Comparison of ENCODE assay signal across 24 cellular contexts in genomic region chr6:132364249-132364648, GRCh38. TPM values are rescaled to one million over a fixed set of nuclear protein-coding genes. Genes with fewer than 3 reads are reported as not detected.
"Had no signal": no experiment of that assay in that cellular context is flagged by ENCODE, and none has a peak within 500 bp of the region (broad histone marks: within the 10 kb centered on the region; RNA-seq: fewer than 3 reads in every experiment).

No MANE protein-coding gene starts in this region.

- DNase-seq: activated CD4-positive, alpha-beta memory T cell treated with anti-CD3 and anti-CD28 coated beads, Interleukin-2, amount 10 ng/mL, durations not matched to agents 7 days and 5 days; activated CD4-positive, alpha-beta T cell treated with anti-CD3 and anti-CD28 coated beads for 48 hours; activated effector memory CD4-positive, alpha-beta T cell treated with Interleukin-2 at 50 U/mL for 16 hours; activated naive CD4-positive, alpha-beta T cell treated with anti-CD3 and anti-CD28 coated beads for 36 hours; activated naive CD8-positive, alpha-beta T cell treated with anti-CD3 and anti-CD28 coated beads, Interleukin-2, amount 10 ng/mL, durations not matched to agents 7 days and 5 days; activated T-cell treated with anti-CD3 and anti-CD28 coated beads, Interleukin-2, amount 50 U/mL, for 72 hours; body of pancreas; effector CD4-positive, alpha-beta T cell; heart right ventricle; islet precursor cell; left cardiac atrium; mesenchymal stem cell; mucosa of descending colon; posterior cingulate gyrus; right lobe of liver; stimulated activated CD4-positive, alpha-beta T cell treated with anti-CD3 and anti-CD28 coated beads, Interleukin-2, amount 100 ng/mL, for 48 hours; stimulated activated naive CD4-positive, alpha-beta T cell treated with Interleukin-2 at 50 U/mL for 16 hours; T-helper 17 cell had no signal

- H3K9me3 Mint-ChIP-seq: activated CD4-positive, alpha-beta memory T cell treated with anti-CD3 and anti-CD28 coated beads, Interleukin-2, amount 10 ng/mL, durations not matched to agents 7 days and 5 days; activated naive CD4-positive, alpha-beta T cell treated with anti-CD3 and anti-CD28 coated beads for 36 hours; activated naive CD8-positive, alpha-beta T cell treated with anti-CD3 and anti-CD28 coated beads, Interleukin-2, amount 10 ng/mL, durations not matched to agents 7 days and 5 days; activated T-cell treated with anti-CD3 and anti-CD28 coated beads, Interleukin-2, amount 50 U/mL, for 72 hours; dendritic cell treated with granulocyte-macrophage colony-stimulating factor and Interleukin-4, amounts not matched to agents 40 ng/mL and 50 ng/mL, for 4 days had no signal

- H3K27me3 ChIP-seq: body of pancreas, esophagus muscularis mucosa, heart right ventricle, right lobe of liver, vagina had no signal

- H3K4me3 Mint-ChIP-seq: activated CD4-positive, alpha-beta memory T cell treated with anti-CD3 and anti-CD28 coated beads, Interleukin-2, amount 10 ng/mL, durations not matched to agents 7 days and 5 days; activated naive CD4-positive, alpha-beta T cell treated with anti-CD3 and anti-CD28 coated beads for 36 hours; activated naive CD8-positive, alpha-beta T cell treated with anti-CD3 and anti-CD28 coated beads, Interleukin-2, amount 10 ng/mL, durations not matched to agents 7 days and 5 days; activated T-cell treated with anti-CD3 and anti-CD28 coated beads, Interleukin-2, amount 50 U/mL, for 72 hours; dendritic cell treated with granulocyte-macrophage colony-stimulating factor and Interleukin-4, amounts not matched to agents 40 ng/mL and 50 ng/mL, for 4 days; neural crest cell; T-helper 17 cell; type B pancreatic cell had no signal

- H3K36me3 Mint-ChIP-seq: activated naive CD8-positive, alpha-beta T cell treated with anti-CD3 and anti-CD28 coated beads, Interleukin-2, amount 10 ng/mL, durations not matched to agents 7 days and 5 days had no signal

- H3K4me1 ChIP-seq: body of pancreas, esophagus muscularis mucosa, right lobe of liver, vagina had no signal

- H3K9me3 ChIP-seq: body of pancreas, esophagus muscularis mucosa, heart right ventricle, mucosa of descending colon, right lobe of liver, thoracic aorta, vagina had no signal

- H3K4me3 ChIP-seq: body of pancreas, esophagus muscularis mucosa, heart right ventricle, mucosa of descending colon, right lobe of liver, thoracic aorta, vagina had no signal

- H3K36me3 ChIP-seq: esophagus muscularis mucosa, heart right ventricle, right lobe of liver, thoracic aorta, vagina had no signal

- ATAC-seq: activated T-cell treated with anti-CD3 and anti-CD28 coated beads, Interleukin-2, amount 50 U/mL, for 72 hours; body of pancreas; heart right ventricle; mucosa of descending colon; right lobe of liver; T-helper 17 cell had no signal

- H3K27ac Mint-ChIP-seq: activated CD4-positive, alpha-beta memory T cell treated with anti-CD3 and anti-CD28 coated beads, Interleukin-2, amount 10 ng/mL, durations not matched to agents 7 days and 5 days; activated naive CD4-positive, alpha-beta T cell treated with anti-CD3 and anti-CD28 coated beads for 36 hours; activated naive CD8-positive, alpha-beta T cell treated with anti-CD3 and anti-CD28 coated beads, Interleukin-2, amount 10 ng/mL, durations not matched to agents 7 days and 5 days; activated T-cell treated with anti-CD3 and anti-CD28 coated beads, Interleukin-2, amount 50 U/mL, for 72 hours; dendritic cell treated with granulocyte-macrophage colony-stimulating factor and Interleukin-4, amounts not matched to agents 40 ng/mL and 50 ng/mL, for 4 days; T-helper 17 cell; type B pancreatic cell had no signal

- H3K27ac ChIP-seq: body of pancreas, esophagus muscularis mucosa, right lobe of liver, thoracic aorta, vagina had no signal

RNA-seq across cellular contexts. Expression of gene MOXD1, which starts 37.0 kb away (rescaled TPM):
- total RNA-seq: activated CD4-positive, alpha-beta memory T cell treated with anti-CD3 and anti-CD28 coated beads, Interleukin-2, amount 10 ng/mL, durations not matched to agents 7 days and 5 days; activated naive CD4-positive, alpha-beta T cell treated with anti-CD3 and anti-CD28 coated beads for 36 hours; activated naive CD8-positive, alpha-beta T cell treated with anti-CD3 and anti-CD28 coated beads, Interleukin-2, amount 10 ng/mL, durations not matched to agents 7 days and 5 days; activated T-cell treated with anti-CD3 and anti-CD28 coated beads, Interleukin-2, amount 50 U/mL, for 72 hours; T-helper 17 cell had no signal
